ENCODE assay signal across 26 cellular contexts in genomic region chr10:11446133-11446532, GRCh38.
"Had no signal": no experiment of that assay in that cellular context is flagged by ENCODE, and none has a peak within 500 bp of the region (broad histone marks: within the 10 kb centered on the region; RNA-seq: fewer than 3 reads in every experiment).

No MANE protein-coding gene starts in this region.

- H3K9me3 Mint-ChIP-seq: nephron; stimulated activated naive CD8-positive, alpha-beta T cell treated with anti-CD3 and anti-CD28 coated beads, Interleukin-15, amount 100 ng/mL, for 72 hours; T-helper 1 cell treated with Interleukin-12 subunit alpha and Interleukin-12 subunit beta and Interleukin-4 antibody, amounts not matched to agents 30 μg/mL and 1 μg/mL, for 36 hours; WTC11 had no signal

- H3K27ac Mint-ChIP-seq: activated naive CD8-positive, alpha-beta T cell; nephron; stimulated activated naive CD8-positive, alpha-beta T cell treated with anti-CD3 and anti-CD28 coated beads, Interleukin-15, amount 100 ng/mL, for 72 hours; T-helper 1 cell treated with Interleukin-12 subunit alpha and Interleukin-12 subunit beta and Interleukin-4 antibody, amounts not matched to agents 30 μg/mL and 1 μg/mL, for 36 hours had no signal

- H3K27ac ChIP-seq: left ventricle myocardium inferior, pancreas, prostate gland, skin epidermis, upper lobe of left lung had no signal

- H3K9me3 ChIP-seq: left ventricle myocardium inferior, mucosa of descending colon, pancreas, prostate gland, upper lobe of left lung had no signal

- H3K36me3 Mint-ChIP-seq: activated naive CD8-positive, alpha-beta T cell; WTC11 had no signal

- H3K4me3 ChIP-seq: left ventricle myocardium inferior, lung, mucosa of descending colon, pancreas, prostate gland, skin epidermis, upper lobe of left lung had no signal

- H3K4me3 Mint-ChIP-seq: activated naive CD8-positive, alpha-beta T cell; nephron; stimulated activated naive CD8-positive, alpha-beta T cell treated with anti-CD3 and anti-CD28 coated beads, Interleukin-15, amount 100 ng/mL, for 72 hours; T-helper 1 cell treated with Interleukin-12 subunit alpha and Interleukin-12 subunit beta and Interleukin-4 antibody, amounts not matched to agents 30 μg/mL and 1 μg/mL, for 36 hours; WTC11 had no signal

- ATAC-seq: mucosa of descending colon; pancreas; sciatic nerve; stimulated activated naive CD8-positive, alpha-beta T cell treated with anti-CD3 and anti-CD28 coated beads, Interleukin-15, amount 100 ng/mL, for 72 hours; WTC11 had no signal

- H3K27me3 Mint-ChIP-seq: stimulated activated naive CD8-positive, alpha-beta T cell treated with anti-CD3 and anti-CD28 coated beads, Interleukin-15, amount 100 ng/mL, for 72 hours had no signal

- FAIRE-seq: colon, frontal cortex, islet of Langerhans, pancreas had no signal

- H3K4me1 ChIP-seq: left ventricle myocardium inferior, pancreas, prostate gland, upper lobe of left lung had no signal

- H3K36me3 ChIP-seq: left ventricle myocardium inferior, pancreas, prostate gland, upper lobe of left lung had no signal

- H3K27me3 ChIP-seq: upper lobe of left lung had no signal

- DNase-seq: activated effector memory CD4-positive, alpha-beta T cell treated with Interleukin-2 at 50 U/mL for 16 hours; activated naive CD4-positive, alpha-beta T cell treated with Interleukin-2 at 50 U/mL for 16 hours; anterior cingulate cortex; dermis blood vessel endothelial cell; effector CD4-positive, alpha-beta T cell; left ventricle myocardium inferior; mucosa of descending colon; pancreas; retina; stimulated activated CD4-positive, alpha-beta T cell treated with anti-CD3 and anti-CD28 coated beads, Interleukin-12 subunit alpha, Interleukin-12 subunit beta, amount 100 ng/mL, for 4 hours; stimulated activated CD4-positive, alpha-beta T cell treated with anti-CD3 and anti-CD28 coated beads, Interleukin-4, amount 100 ng/mL, for 1 hour; stimulated activated naive CD8-positive, alpha-beta T cell treated with anti-CD3 and anti-CD28 coated beads, Interleukin-15, amount 100 ng/mL, for 72 hours; substantia nigra; SW 1271; upper lobe of left lung had no signal
